In the genomic region with DNA sequence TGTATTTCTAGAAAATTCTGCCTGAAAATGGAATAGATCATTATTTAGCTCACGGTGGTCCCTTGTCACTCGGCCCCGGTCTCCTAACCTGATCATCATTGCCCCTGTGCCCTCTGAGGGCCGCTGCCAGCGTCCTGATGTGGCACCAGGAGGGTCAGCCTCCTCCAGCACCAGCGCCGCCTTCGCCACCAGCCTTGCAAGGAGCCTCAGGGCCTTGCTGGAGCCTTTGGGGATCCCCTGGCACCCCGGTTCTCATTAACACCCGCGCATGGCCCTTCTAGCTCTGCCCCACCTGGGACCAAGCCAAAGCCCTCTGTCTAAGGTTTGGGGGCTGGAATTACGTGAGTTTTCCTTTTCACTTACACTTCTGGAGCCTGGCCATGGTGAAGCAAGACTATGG, we compare ENCODE assay signal across 32 cellular contexts.
DNase-seq lines count a peak whose midpoint lies in the region; ATAC-seq and TF ChIP-seq lines count a peak whose summit lies in the region.
"Had no signal": no experiment of that assay in that cellular context is flagged by ENCODE, and none has a peak within 500 bp of the region (broad histone marks: within the 10 kb centered on the region; RNA-seq: fewer than 3 reads in every experiment).

No MANE protein-coding gene starts in this region.

- no peak overlapping the region for H4K91ac ChIP-seq in neuronal stem cell (ENCODE audit: low read depth, low read length, poor library complexity)

- no CpG with 5 or more reads among the region's 12 CpGs for WGBS in neuronal stem cell (ENCODE audit: extremely low coverage in 2 of 2, insufficient read length in 2 of 2, insufficient replicate concordance in 1 of 2), 2 donors

- no peak overlapping the region for H2BK5ac ChIP-seq in neuronal stem cell (ENCODE audit: low read length)

- H3K4me1 ChIP-seq in BLaER1 (peaks cover 24% of the 10 kb centered on the region), neuronal stem cell (ENCODE audit: control insufficient read depth in 2 of 2, insufficient read depth in 1 of 2, low read depth in 1 of 2, low read length in 2 of 2) (peaks cover 0 to 8% of the 10 kb centered on the region in 2 donors)
- H3K4me1 ChIP-seq: A549, BE2C, Caco-2 had no signal

- no peaks in the 10 kb centered on the region for H3K36me3 Mint-ChIP-seq in mesothelial cell of epicardium
- H3K36me3 Mint-ChIP-seq: CD14-positive monocyte; CD4-positive, alpha-beta memory T cell; CD4-positive, CD25-positive, alpha-beta regulatory T cell; CD8-positive, alpha-beta memory T cell; CD8-positive, alpha-beta T cell had no signal

- no peak overlapping the region for H3K4me3 ChIP-seq in BLaER1
- no peak overlapping the region for H3K4me3 ChIP-seq in SK-N-MC
- no peak overlapping the region for H3K4me3 ChIP-seq in neuronal stem cell (ENCODE audit: low read length in 2 of 2)
- H3K4me3 ChIP-seq: A549; BLaER1 treated with 17β-estradiol and CSF1 and Interleukin-3, amounts not matched to agents 10 nM and 100 nM had no signal

- peak overlapping the region; percentile 36 for H2AK5ac ChIP-seq in neuronal stem cell (ENCODE audit: low read depth, low read length)

- peaks cover 10% of the 10 kb centered on the region for H3K27me3 Mint-ChIP-seq in mesothelial cell of epicardium (ENCODE audit: low read depth)
- H3K27me3 Mint-ChIP-seq: CD4-positive, alpha-beta T cell; CD4-positive, CD25-positive, alpha-beta regulatory T cell had no signal

- no peak overlapping the region for H3K4ac ChIP-seq in neuronal stem cell (ENCODE audit: low read length)

- H3K9me3 Mint-ChIP-seq in mesothelial cell of epicardium, result no peaks in the 10 kb centered on the region
- H3K9me3 Mint-ChIP-seq: CD4-positive, alpha-beta T cell; CD8-positive, alpha-beta T cell had no signal

- no peak for TF ChIP-seq CTCF in mesothelial cell of epicardium (IDR thresholded peaks at IDR 0.05; ENCODE audit: unreplicated experiment)

- no peak overlapping the region for H3K14ac ChIP-seq in neuronal stem cell (ENCODE audit: low read length)

- no peak overlapping the region for H2BK12ac ChIP-seq in neuronal stem cell (ENCODE audit: low read length)

- H3K9ac ChIP-seq in BLaER1, result no peak overlapping the region
- peak overlapping the region; percentile 60 for H3K9ac ChIP-seq in SK-N-MC (ENCODE audit: insufficient read length)
- no peak overlapping the region for H3K9ac ChIP-seq in neuronal stem cell (ENCODE audit: low read depth, low read length, poor library complexity)
- H3K9ac ChIP-seq: BLaER1 treated with 17β-estradiol and CSF1 and Interleukin-3, amounts not matched to agents 10 nM and 100 nM had no signal

- H3K27ac ChIP-seq in BLaER1 (no peak overlapping the region), SK-N-MC (peak overlapping the region; percentile 95), neuronal stem cell (replicated peaks; ENCODE audit: low read length) (no peak overlapping the region)
- H3K27ac ChIP-seq: 22Rv1; A549; BLaER1 treated with 17β-estradiol and CSF1 and Interleukin-3, amounts not matched to agents 10 nM and 100 nM; C4-2B had no signal

- H3K4me2 ChIP-seq in BLaER1 (peak overlapping the region; percentile 31), neuronal stem cell (ENCODE audit: insufficient read depth, low read length, poor library complexity, severe bottlenecking) (no peak overlapping the region)
- H3K4me2 ChIP-seq: A549 had no signal

- H3K36me3 ChIP-seq in BLaER1, result no peaks in the 10 kb centered on the region
- no peaks in the 10 kb centered on the region for H3K36me3 ChIP-seq in SK-N-MC (ENCODE audit: insufficient read depth, low read length)
- no peaks in the 10 kb centered on the region for H3K36me3 ChIP-seq in neuronal stem cell (replicated peaks in 1 of 2; ENCODE audit: control insufficient read depth in 2 of 2, insufficient read depth in 2 of 2, low read length in 2 of 2)
- H3K36me3 ChIP-seq: BE2C; BLaER1 treated with 17β-estradiol and CSF1 and Interleukin-3, amounts not matched to agents 10 nM and 100 nM had no signal

- H3K27me3 ChIP-seq in BLaER1 (no peaks in the 10 kb centered on the region), neuronal stem cell (ENCODE audit: control insufficient read depth in 3 of 3, insufficient read depth in 3 of 3, low read depth in 1 of 3, low read length in 3 of 3) (no peaks in the 10 kb centered on the region)
- H3K27me3 ChIP-seq: BE2C; BLaER1 treated with 17β-estradiol and CSF1 and Interleukin-3, amounts not matched to agents 10 nM and 100 nM had no signal

- no peaks in the 10 kb centered on the region for H3K79me1 ChIP-seq in neuronal stem cell (ENCODE audit: low read depth, low read length)

- H4K20me1 ChIP-seq in BLaER1, result no peaks in the 10 kb centered on the region
- H4K20me1 ChIP-seq: BLaER1 treated with 17β-estradiol and CSF1 and Interleukin-3, amounts not matched to agents 10 nM and 100 nM had no signal

- H3K23ac ChIP-seq in neuronal stem cell (ENCODE audit: low read depth, low read length, poor library complexity), result no peak overlapping the region

- ATAC-seq in HG02870 (IDR thresholded peaks at IDR 0.05; ENCODE audit: unreplicated experiment), result no peak
- ATAC-seq: A549; CD8-positive, alpha-beta T cell had no signal

- H3K18ac ChIP-seq in neuronal stem cell (ENCODE audit: low read length), result peak overlapping the region; percentile 11

- no peak for DNase-seq in SK-N-MC (ENCODE audit: low read depth, low spot score)
- DNase-seq in neuronal stem cell (ENCODE audit: low spot score), result no peak
- DNase-seq in activated CD4-positive, alpha-beta T cell treated with anti-CD3 and anti-CD28 coated beads for 4 hours, result no peak
- no peak for DNase-seq in mesothelial cell of epicardium (ENCODE audit: low spot score in 2 of 2, unreplicated experiment in 2 of 2)
- DNase-seq: 8988T; ACHN; AML-193; BE2C; C1 segment of cervical spinal cord; Caco-2; Calu3; CD4-positive, alpha-beta memory T cell; CD4-positive, alpha-beta T cell; CD4-positive, CD25-positive, alpha-beta regulatory T cell; CD8-positive, alpha-beta memory T cell; CD8-positive, alpha-beta T cell; COR-L47; DMS 273 treated with DMSO at 0.1 percent for 48 hours; DMS153; DMS53; DMS79; DMS79 treated with DMSO at 0.1 percent for 48 hours; DND-41; EL had no signal

- H2AFZ ChIP-seq in neuronal stem cell (ENCODE audit: low read length), result no peak overlapping the region

- no peak overlapping the region for H3K4me3 Mint-ChIP-seq in mesothelial cell of epicardium
- H3K4me3 Mint-ChIP-seq: B cell; CD4-positive, alpha-beta memory T cell; CD4-positive, alpha-beta T cell; CD4-positive, CD25-positive, alpha-beta regulatory T cell; CD8-positive, alpha-beta memory T cell; CD8-positive, alpha-beta T cell had no signal

- no peak overlapping the region for H4K8ac ChIP-seq in neuronal stem cell (ENCODE audit: low read depth, low read length)

- H3K4me1 Mint-ChIP-seq in mesothelial cell of epicardium, result no peaks in the 10 kb centered on the region
- H3K4me1 Mint-ChIP-seq: B cell; CD4-positive, alpha-beta memory T cell; CD4-positive, CD25-positive, alpha-beta regulatory T cell; CD8-positive, alpha-beta memory T cell had no signal

- no peak overlapping the region for H2BK120ac ChIP-seq in neuronal stem cell (ENCODE audit: low read depth, low read length)

- H2BK15ac ChIP-seq in neuronal stem cell (ENCODE audit: low read length), result peak overlapping the region; percentile 71

- H3K9me3 ChIP-seq in BLaER1 (peaks cover 10% of the 10 kb centered on the region; the same call in 1 of the 2 replicates), SK-N-MC (ENCODE audit: low read depth, low read length) (no peaks in the 10 kb centered on the region), neuronal stem cell (replicated peaks in 1 of 2; ENCODE audit: control insufficient read depth in 2 of 2, insufficient read depth in 1 of 2, low read depth in 1 of 2, low read length in 2 of 2) (no peaks in the 10 kb centered on the region)
- H3K9me3 ChIP-seq: A549, BE2C, Caco-2 had no signal

- no peak overlapping the region for H3K27ac Mint-ChIP-seq in mesothelial cell of epicardium
- H3K27ac Mint-ChIP-seq: B cell; CD4-positive, alpha-beta memory T cell; CD4-positive, alpha-beta T cell; CD4-positive, CD25-positive, alpha-beta regulatory T cell; CD8-positive, alpha-beta T cell had no signal
